ENCODE assay signal across 5 cellular contexts in the genomic region with DNA sequence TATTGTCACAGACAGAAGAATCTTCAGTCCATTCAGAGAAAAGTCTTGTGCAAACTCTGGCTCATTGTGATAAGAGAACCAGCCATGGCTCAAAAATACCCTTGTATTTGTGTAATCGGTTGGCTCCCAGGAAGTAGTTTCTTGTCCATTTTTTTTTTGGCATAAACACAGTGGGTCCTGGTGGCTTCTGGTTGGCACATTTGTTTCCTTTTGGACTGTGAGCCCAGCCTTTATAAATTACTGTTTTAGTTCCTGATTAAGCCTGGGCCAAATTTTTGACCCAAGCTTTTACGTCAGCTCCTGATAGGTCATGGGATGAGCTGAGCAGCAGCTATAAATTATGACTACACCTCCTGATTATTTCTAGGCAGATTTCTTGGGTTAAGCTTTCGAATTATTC. TPM values are rescaled to one million over a fixed set of nuclear protein-coding genes. Genes with fewer than 3 reads are reported as not detected.
"Had no signal": no experiment of that assay in that cellular context is flagged by ENCODE, and none has a peak within 500 bp of the region (broad histone marks: within the 10 kb centered on the region; RNA-seq: fewer than 3 reads in every experiment).

No MANE protein-coding gene starts in this region.

RNA-seq across cellular contexts. Expression of a gene that starts 19.4 kb away (rescaled TPM):
- total RNA-seq: HepG2, HT-29, HT1080, IMR-90, K562 had no signal
